In genomic region chr10:17229016-17229716, GRCh38 we compare ENCODE assay signal across 7 cellular contexts.
DNase-seq lines count a peak whose midpoint lies in the region; ATAC-seq lines count a peak whose summit lies in the region.

No MANE protein-coding gene starts in this region.

- H3K4me3 ChIP-seq in iPS-18c (ENCODE audit: insufficient read depth, low read depth, low read length) = peak overlapping the region; percentile 94

- ATAC-seq in GM18511 (IDR thresholded peaks at IDR 0.05; ENCODE audit: unreplicated experiment) (peak; percentile 19), HG03175 (IDR thresholded peaks at IDR 0.05; ENCODE audit: unreplicated experiment) (peak; percentile 9), HG03520 (IDR thresholded peaks at IDR 0.05; ENCODE audit: unreplicated experiment) (no peak)

- DNase-seq in T1000 (lab: John Stamatoyannopoulos, UW) = peak; percentile 91
- DNase-seq in astrocyte of the hippocampus (ENCODE audit: low read depth, low spot score) = peak; percentile 97
- peak; percentile 14 to 26 for DNase-seq in stimulated activated CD4-positive, alpha-beta T cell treated with anti-CD3 and anti-CD28 coated beads, Interleukin-12 subunit alpha, Interleukin-12 subunit beta, amount 100 ng/mL, for 24 hours (ENCODE audit: low read depth in 2 of 2)

- H3K9me3 ChIP-seq in iPS-18c (ENCODE audit: control insufficient read depth, insufficient read depth, low read length) = peaks cover 6% of the 10 kb centered on the region

Comparison
In these comparisons a context has a peak if more than half of its experiments do, and no peak if none do; other contexts are left out.
1. DNase-seq: peak in every context shown above with its lines; median percentile 97 in astrocyte of the hippocampus; 91 in T1000; 20 in stimulated activated CD4-positive, alpha-beta T cell treated with anti-CD3 and anti-CD28 coated beads, Interleukin-12 subunit alpha, Interleukin-12 subunit beta, amount 100 ng/mL, for 24 hours.